Comparison of ENCODE assay signal across 27 cellular contexts in genomic region chr21:22235866-22236590, GRCh38.
"Had no signal": no experiment of that assay in that cellular context is flagged by ENCODE, and none has a peak within 500 bp of the region (broad histone marks: within the 10 kb centered on the region; RNA-seq: fewer than 3 reads in every experiment).

No MANE protein-coding gene starts in this region.

- DNase-seq: activated CD4-positive, alpha-beta memory T cell treated with anti-CD3 and anti-CD28 coated beads for 36 hours; activated CD4-positive, alpha-beta T cell treated with anti-CD3 and anti-CD28 coated beads for 36 hours; activated CD4-positive, alpha-beta T cell treated with anti-CD3 and anti-CD28 coated beads, Interleukin-2, amount 50 U/mL, for 1 hour; activated CD8-positive, alpha-beta memory T cell treated with anti-CD3 and anti-CD28 coated beads, Interleukin-2, amount 50 U/mL, for 4 hours; activated gamma-delta T cell treated with Interleukin-2 at 50 U/mL for 16 hours; activated naive CD4-positive, alpha-beta T cell treated with anti-CD3 and anti-CD28 coated beads for 36 hours; activated naive CD8-positive, alpha-beta T cell treated with anti-CD3 and anti-CD28 coated beads, Interleukin-2, amount 50 U/mL, for 24 hours; activated T-cell treated with anti-CD3 and anti-CD28 coated beads for 4 hours; activated T-cell treated with anti-CD3 and anti-CD28 coated beads, Interleukin-2, amount 50 U/mL, for 4 hours; anterior cingulate cortex; caudate nucleus; cerebellar nuclear complex; NCI-H1105; NCI-H1417 treated with DMSO at 0.1 percent for 48 hours; NCI-H187 treated with DMSO at 0.1 percent for 48 hours; NCI-H2081; NCI-H2171 treated with DMSO at 0.1 percent for 48 hours; NCI-H2227 treated with DMSO at 0.1 percent for 48 hours; NCI-H510A; NCI-H526; NCI-H748 treated with DMSO at 0.1 percent for 48 hours; OCI-M1; SHP77; SJCRH30; SK-N-SH had no signal

- ATAC-seq: activated CD4-positive, alpha-beta T cell treated with anti-CD3 and anti-CD28 coated beads for 36 hours; activated CD4-positive, CD25-positive, alpha-beta regulatory T cell treated with anti-CD3 and anti-CD28 coated beads, Interleukin-2, amount 50 U/mL, for 24 hours; activated naive CD8-positive, alpha-beta T cell treated with anti-CD3 and anti-CD28 coated beads, Interleukin-2, amount 50 U/mL, for 24 hours; activated T-cell treated with anti-CD3 and anti-CD28 coated beads, Interleukin-2, amount 50 U/mL, for 4 hours; WTC11 had no signal
